20 cellular contexts compared by ENCODE assay signal in the genomic region with DNA sequence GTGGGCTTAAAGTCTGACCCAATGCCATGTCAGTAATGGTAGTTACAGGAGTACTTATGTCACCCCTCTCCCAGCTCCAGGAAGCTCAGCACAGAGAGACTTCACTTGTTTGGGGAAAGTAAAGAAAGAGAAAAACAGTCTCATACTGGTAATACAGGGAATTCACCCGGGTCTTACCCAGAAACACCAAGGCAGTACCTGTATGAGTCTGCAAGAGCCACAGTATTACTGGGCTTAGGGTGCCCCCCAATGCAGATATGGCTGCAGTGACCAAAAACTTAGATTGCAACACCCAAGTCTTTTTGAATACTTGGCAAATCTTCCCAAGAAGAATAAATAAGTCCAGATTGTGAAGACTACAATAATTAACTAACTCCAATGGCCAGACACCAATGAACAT.
DNase-seq lines count a peak whose midpoint lies in the region; ATAC-seq and TF ChIP-seq lines count a peak whose summit lies in the region.
"Had no signal": no experiment of that assay in that cellular context is flagged by ENCODE, and none has a peak within 500 bp of the region (broad histone marks: within the 10 kb centered on the region; RNA-seq: fewer than 3 reads in every experiment).

No MANE protein-coding gene starts in this region.

- H2AFZ ChIP-seq in OCI-LY3 (ENCODE audit: low read depth, low read length) (0 out of 2 replicates have a peak overlapping the region, but pooled peaks have one; percentile 70), trophoblast cell (ENCODE audit: insufficient read depth, low read length, poor library complexity) (no peak overlapping the region)

- ATAC-seq in GM18519 (IDR thresholded peaks at IDR 0.05; ENCODE audit: low FRiP score, unreplicated experiment), result peak; percentile 87
- ATAC-seq in GM21447 (IDR thresholded peaks at IDR 0.05; ENCODE audit: unreplicated experiment), result peak; percentile 55
- ATAC-seq in HG02973 (IDR thresholded peaks at IDR 0.05; ENCODE audit: unreplicated experiment), result peak; percentile 80
- ATAC-seq in omental fat pad (ENCODE audit: low FRiP score), result no peak
- ATAC-seq: activated naive CD4-positive, alpha-beta T cell treated with anti-CD3 and anti-CD28 coated beads, Interleukin-2, amount 50 U/mL, for 72 hours; gastrocnemius medialis; mucosa of descending colon; pancreas had no signal

- H3K9ac ChIP-seq in OCI-LY3 (ENCODE audit: low read length) (peak overlapping the region; percentile 23; the same call in 1 of the 2 replicates), trophoblast cell (ENCODE audit: low read length) (no peak overlapping the region)
- H3K9ac ChIP-seq: BLaER1 had no signal

- peaks cover 48% of the 10 kb centered on the region for H3K9me3 Mint-ChIP-seq in HFFc6

- H3K4me2 ChIP-seq in OCI-LY3 (ENCODE audit: low read length), result peak overlapping the region; percentile 52
- H3K4me2 ChIP-seq in trophoblast cell (ENCODE audit: low read length), result no peak overlapping the region
- H3K4me2 ChIP-seq: BLaER1 had no signal

- no peaks in the 10 kb centered on the region for H3K36me3 Mint-ChIP-seq in HFFc6 (ENCODE audit: low read depth)

- H3K27me3 ChIP-seq in OCI-LY3 (ENCODE audit: low read depth, low read length) (no peaks in the 10 kb centered on the region), trophoblast cell (ENCODE audit: insufficient read depth, low read length) (no peaks in the 10 kb centered on the region)
- H3K27me3 ChIP-seq: BLaER1, gastrocnemius medialis, MG63, pancreas had no signal

- H3K9me3 ChIP-seq in OCI-LY3 (ENCODE audit: insufficient read depth, low read length), result no peaks in the 10 kb centered on the region; the same call in 1 of the 2 replicates
- no peaks in the 10 kb centered on the region for H3K9me3 ChIP-seq in trophoblast cell (ENCODE audit: insufficient read depth, low read depth, low read length)
- H3K9me3 ChIP-seq: BLaER1, gastrocnemius medialis, pancreas had no signal

- WGBS in trophoblast cell (ENCODE audit: extremely low coverage, insufficient coverage, insufficient read length), result no CpG with 5 or more reads among the region's 1 CpG

- H2BK120ac ChIP-seq in trophoblast cell (ENCODE audit: insufficient read depth, low read length, poor library complexity), result no peak overlapping the region

- DNase-seq in trophoblast cell, result no peak
- no peak for DNase-seq in omental fat pad (ENCODE audit: low spot score)
- no peak for DNase-seq in HFFc6
- DNase-seq in G401 (ENCODE audit: low spot score), result no peak
- DNase-seq: DMS79; endodermal cell; gastrocnemius medialis; HCEC 1CT; islet precursor cell; MG63; mucosa of descending colon; NCI-H2171 treated with DMSO at 0.1 percent for 48 hours; pancreas; stimulated activated CD4-positive, alpha-beta T cell treated with anti-CD3 and anti-CD28 coated beads, Interleukin-12 subunit alpha, Interleukin-12 subunit beta, amount 100 ng/mL, for 4 hours had no signal

- no peak overlapping the region for H3K23ac ChIP-seq in trophoblast cell (ENCODE audit: low read length)

- H4K12ac ChIP-seq in trophoblast cell (ENCODE audit: low read depth, low read length), result no peak overlapping the region

- no peak overlapping the region for H3K4me3 Mint-ChIP-seq in HFFc6
- H3K4me3 Mint-ChIP-seq: endodermal cell had no signal

- no peak overlapping the region for H2BK5ac ChIP-seq in trophoblast cell (ENCODE audit: low read depth, low read length, poor library complexity)

- H3K18ac ChIP-seq in trophoblast cell (ENCODE audit: low read length), result no peak overlapping the region

- no peak overlapping the region for H2AK5ac ChIP-seq in trophoblast cell (ENCODE audit: low read length)

- peak; percentile 57 for TF ChIP-seq CTCF in OCI-LY3 (IDR thresholded peaks at IDR 0.05; ENCODE audit: low read depth, low read length)
- no peak for TF ChIP-seq CTCF in omental fat pad (IDR thresholded peaks at IDR 0.05)
- no peak for TF ChIP-seq CTCF in HFFc6 (IDR thresholded peaks at IDR 0.05)

- H3K4ac ChIP-seq in trophoblast cell (ENCODE audit: low read depth, low read length), result no peak overlapping the region

- no peak overlapping the region for H3K14ac ChIP-seq in trophoblast cell (ENCODE audit: low read length)

- no peaks in the 10 kb centered on the region for H3K79me2 ChIP-seq in OCI-LY3 (ENCODE audit: low read length)
- no peaks in the 10 kb centered on the region for H3K79me2 ChIP-seq in trophoblast cell (ENCODE audit: control insufficient read depth, insufficient read depth, low read length, poor library complexity)

- peak overlapping the region; percentile 34; the same call in 1 of the 2 replicates for H3K27ac ChIP-seq in OCI-LY3 (ENCODE audit: low read length)
- H3K27ac ChIP-seq in trophoblast cell (ENCODE audit: low read depth, low read length), result no peak overlapping the region
- H3K27ac ChIP-seq: BLaER1, gastrocnemius medialis, pancreas had no signal

- H4K20me1 ChIP-seq in OCI-LY3 (ENCODE audit: insufficient read depth, low read length), result no peaks in the 10 kb centered on the region
- H4K20me1 ChIP-seq: BLaER1 had no signal

- in situ Hi-C loops in G401 (cut with HindIII; ENCODE audit: low sequenced_read_pairs), result no loop called here

- H3K79me1 ChIP-seq in trophoblast cell (ENCODE audit: low read length), result no peaks in the 10 kb centered on the region

- no peaks in the 10 kb centered on the region for H3K36me3 ChIP-seq in OCI-LY3 (replicated peaks; ENCODE audit: low read depth, low read length)
- no peaks in the 10 kb centered on the region for H3K36me3 ChIP-seq in trophoblast cell (ENCODE audit: control insufficient read depth in 1 of 2, insufficient read depth in 2 of 2, low read length in 2 of 2)
- H3K36me3 ChIP-seq: BLaER1, gastrocnemius medialis, MG63, pancreas had no signal

- H3K4me1 ChIP-seq in OCI-LY3 (ENCODE audit: low read length) (peaks cover 12% of the 10 kb centered on the region), trophoblast cell (ENCODE audit: control insufficient read depth in 1 of 2, insufficient read depth in 2 of 2, low read length in 2 of 2) (no peaks in the 10 kb centered on the region)
- H3K4me1 ChIP-seq: BLaER1, gastrocnemius medialis, pancreas had no signal

- no peak overlapping the region for H3K27ac Mint-ChIP-seq in HFFc6
- H3K27ac Mint-ChIP-seq: activated naive CD4-positive, alpha-beta T cell treated with anti-CD3 and anti-CD28 coated beads, Interleukin-2, amount 50 U/mL, for 72 hours; endodermal cell had no signal

- no peak overlapping the region for H4K8ac ChIP-seq in trophoblast cell (ENCODE audit: low read depth, low read length)

- H2BK12ac ChIP-seq in trophoblast cell (ENCODE audit: low read length), result no peak overlapping the region

- no peak overlapping the region for H4K91ac ChIP-seq in trophoblast cell (ENCODE audit: low read depth, low read length)

- H3K4me1 Mint-ChIP-seq in HFFc6 (ENCODE audit: low read depth), result no peaks in the 10 kb centered on the region
- H3K4me1 Mint-ChIP-seq: endodermal cell had no signal

- H3K27me3 Mint-ChIP-seq in HFFc6 (ENCODE audit: insufficient read depth), result no peaks in the 10 kb centered on the region

- peak overlapping the region; percentile 37 for H3K4me3 ChIP-seq in OCI-LY3 (ENCODE audit: low read length)
- H3K4me3 ChIP-seq in trophoblast cell (ENCODE audit: low read depth, low read length), result no peak overlapping the region
- H3K4me3 ChIP-seq: BLaER1, gastrocnemius medialis, MG63, mucosa of descending colon, pancreas had no signal
